In the genomic region with DNA sequence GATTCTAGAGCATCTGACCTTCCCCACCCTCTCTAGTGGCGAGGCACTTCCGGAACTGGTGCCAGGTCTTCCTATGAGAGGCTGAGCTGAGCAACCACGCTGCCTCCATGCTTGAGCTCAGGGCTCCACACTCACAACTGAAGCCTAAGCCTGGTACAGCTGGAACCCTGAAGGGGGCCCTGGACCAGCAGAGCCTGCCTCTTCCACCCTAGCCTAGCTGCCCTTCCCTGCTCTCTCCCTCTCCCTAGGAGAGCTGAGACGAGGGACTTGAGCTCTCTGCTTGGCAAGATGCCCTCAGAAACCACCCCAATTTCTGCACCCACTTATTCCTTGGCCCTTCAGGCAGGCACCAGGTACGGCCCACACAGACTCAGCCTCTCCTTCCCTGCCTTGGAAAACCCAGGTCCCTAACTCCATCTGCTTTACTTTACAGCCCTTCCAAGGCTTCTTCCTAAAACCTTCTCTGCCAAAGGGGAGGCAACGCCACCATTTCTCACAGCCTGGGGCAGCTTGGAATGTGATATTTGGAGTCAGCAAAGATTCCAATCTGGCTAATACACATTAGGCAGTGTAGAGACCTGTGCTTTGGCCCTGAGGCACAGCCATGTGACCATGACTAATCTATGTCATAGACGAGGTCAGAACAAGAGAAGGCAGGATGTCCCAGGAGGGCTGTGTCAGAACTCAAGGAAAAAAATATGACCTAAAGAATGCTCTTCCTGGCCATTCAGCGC, we compare ENCODE assay signal across 9 cellular contexts. TPM values are rescaled to one million over a fixed set of nuclear protein-coding genes. Genes with fewer than 3 reads are reported as not detected.
DNase-seq lines count a peak whose midpoint lies in the region; ATAC-seq and TF ChIP-seq lines count a peak whose summit lies in the region.
"Had no signal": no experiment of that assay in that cellular context is flagged by ENCODE, and none has a peak within 500 bp of the region (broad histone marks: within the 10 kb centered on the region; RNA-seq: fewer than 3 reads in every experiment).

No MANE protein-coding gene starts in this region.

- peaks cover 20 to 33% (median 26%) of the 10 kb centered on the region in 4 donors for H3K4me1 Mint-ChIP-seq in CD4-positive, alpha-beta memory T cell
- peaks cover 24% of the 10 kb centered on the region for H3K4me1 Mint-ChIP-seq in activated naive CD8-positive, alpha-beta T cell treated with anti-CD3 and anti-CD28 coated beads, Interleukin-2, amount 10 ng/mL, durations not matched to agents 7 days and 5 days

- H3K4me3 Mint-ChIP-seq in CD4-positive, alpha-beta memory T cell, result peak overlapping the region in 1 of 8 donors; percentile 40
- H3K4me3 Mint-ChIP-seq in activated naive CD8-positive, alpha-beta T cell treated with anti-CD3 and anti-CD28 coated beads, Interleukin-2, amount 10 ng/mL, durations not matched to agents 7 days and 5 days, result no peak overlapping the region

- peak overlapping the region; percentile 21 to 87 (median 78) for H3K27ac Mint-ChIP-seq in CD4-positive, alpha-beta memory T cell
- H3K27ac Mint-ChIP-seq in activated naive CD8-positive, alpha-beta T cell treated with anti-CD3 and anti-CD28 coated beads, Interleukin-2, amount 10 ng/mL, durations not matched to agents 7 days and 5 days, result peak overlapping the region; percentile 82

- H3K27ac ChIP-seq in CD4-positive, alpha-beta memory T cell (ENCODE audit: low read depth, low read length), result no peak overlapping the region
- H3K27ac ChIP-seq in hepatocyte (peak overlapping the region; percentile 67), subcutaneous abdominal adipose tissue (ENCODE audit: low read depth, low read length) (peak overlapping the region; percentile 34)

- TF ChIP-seq CTCF in hepatocyte (IDR thresholded peaks at IDR 0.05; ENCODE audit: poor library complexity), result no peak

- H3K9me3 ChIP-seq in CD4-positive, alpha-beta memory T cell (ENCODE audit: control insufficient read depth in 1 of 2, low read length in 2 of 2), result no peaks in the 10 kb centered on the region
- H3K9me3 ChIP-seq in hepatocyte (ENCODE audit: low read depth), result no peaks in the 10 kb centered on the region
- H3K9me3 ChIP-seq in subcutaneous abdominal adipose tissue (ENCODE audit: control insufficient read depth in 5 of 5, low read length in 5 of 5), result no peaks in the 10 kb centered on the region

- H4K20me1 ChIP-seq in hepatocyte (ENCODE audit: insufficient read depth, poor library complexity, severe bottlenecking), result no peaks in the 10 kb centered on the region

- peak; percentile 69 for ATAC-seq in HG02798 (IDR thresholded peaks at IDR 0.05; ENCODE audit: poor library complexity, unreplicated experiment)
- ATAC-seq in activated naive CD8-positive, alpha-beta T cell treated with anti-CD3 and anti-CD28 coated beads, Interleukin-2, amount 10 ng/mL, durations not matched to agents 7 days and 5 days (ENCODE audit: low read depth), result peak; percentile 66
- ATAC-seq in GM19467 (IDR thresholded peaks at IDR 0.05; ENCODE audit: unreplicated experiment), result no peak

- peaks cover 10% of the 10 kb centered on the region for H3K36me3 ChIP-seq in CD4-positive, alpha-beta memory T cell (ENCODE audit: insufficient read depth, low read length)
- H3K36me3 ChIP-seq in hepatocyte (replicated peaks; ENCODE audit: insufficient read depth, low read depth) (no peaks in the 10 kb centered on the region), subcutaneous abdominal adipose tissue (ENCODE audit: control insufficient read depth in 5 of 5, insufficient read depth in 5 of 5, low read length in 5 of 5) (peaks cover 0 to 40% (median 28%) of the 10 kb centered on the region in 5 donors)

- no peaks in the 10 kb centered on the region for H3K9me2 ChIP-seq in hepatocyte (replicated peaks; ENCODE audit: insufficient read depth)

- H3K27me3 ChIP-seq in CD4-positive, alpha-beta memory T cell (ENCODE audit: insufficient read depth, low read length), result no peaks in the 10 kb centered on the region
- H3K27me3 ChIP-seq in hepatocyte (no peaks in the 10 kb centered on the region), subcutaneous abdominal adipose tissue (ENCODE audit: control insufficient read depth in 5 of 5, insufficient read depth in 4 of 5, low read length in 5 of 5) (no peaks in the 10 kb centered on the region)

- CTCF ChIA-PET in CD4-positive, alpha-beta memory T cell (lab: Charles Lee; ENCODE audit: partially characterized antibody), result interaction anchor here (1.0 to 1.1 kb wide), 4 partner anchors 9 to 254 kb away, joined by 3 to 5 read pairs (median 4); no protein-coding TSS in a partner anchor

- H3K79me2 ChIP-seq in hepatocyte, result peaks cover 61% of the 10 kb centered on the region

- peak overlapping the region in 1 of 5 donors; percentile 17 for H3K9ac ChIP-seq in subcutaneous abdominal adipose tissue (ENCODE audit: low read length in 5 of 5)

- no peak overlapping the region for H2AFZ ChIP-seq in hepatocyte

- POLR2A ChIA-PET in CD4-positive, alpha-beta memory T cell (lab: Charles Lee; ENCODE audit: partially characterized antibody), result interaction anchor here (1.0 kb wide), 1 partner anchor 19 kb away, joined by 3 read pairs; the partner anchor contains the start of gene COX7A2L
- POLR2A ChIA-PET in activated naive CD8-positive, alpha-beta T cell treated with anti-CD3 and anti-CD28 coated beads, Interleukin-2, amount 10 ng/mL, durations not matched to agents 7 days and 5 days (lab: Charles Lee), result interaction anchor here (0.6 to 0.8 kb wide), 2 partner anchors 20 to 144 kb away, joined by 3 to 6 read pairs; no protein-coding TSS in a partner anchor

- no peak overlapping the region for H3K4me3 ChIP-seq in CD4-positive, alpha-beta memory T cell (ENCODE audit: low read length in 2 of 2)
- H3K4me3 ChIP-seq in hepatocyte (no peak overlapping the region), subcutaneous abdominal adipose tissue (ENCODE audit: low read depth in 1 of 5, low read length in 5 of 5) (no peak overlapping the region)
- H3K4me3 ChIP-seq: lung had no signal

- H3K9me3 Mint-ChIP-seq in CD4-positive, alpha-beta memory T cell, result peaks cover 0 to 13% (median 1%) of the 10 kb centered on the region in 8 donors
- peaks cover under 1% of the 10 kb centered on the region for H3K9me3 Mint-ChIP-seq in activated naive CD8-positive, alpha-beta T cell treated with anti-CD3 and anti-CD28 coated beads, Interleukin-2, amount 10 ng/mL, durations not matched to agents 7 days and 5 days

- peaks cover 16% of the 10 kb centered on the region for H3K4me1 ChIP-seq in CD4-positive, alpha-beta memory T cell (ENCODE audit: insufficient read depth, low read length)
- H3K4me1 ChIP-seq in hepatocyte (ENCODE audit: insufficient read depth) (peaks cover 9% of the 10 kb centered on the region), subcutaneous abdominal adipose tissue (ENCODE audit: control insufficient read depth in 5 of 5, insufficient read depth in 5 of 5, low read length in 5 of 5) (peaks cover 6 to 35% (median 28%) of the 10 kb centered on the region in 5 donors)

- no peaks in the 10 kb centered on the region for H3K27me3 Mint-ChIP-seq in CD4-positive, alpha-beta memory T cell
- H3K27me3 Mint-ChIP-seq in activated naive CD8-positive, alpha-beta T cell treated with anti-CD3 and anti-CD28 coated beads, Interleukin-2, amount 10 ng/mL, durations not matched to agents 7 days and 5 days, result no peaks in the 10 kb centered on the region

- 82% methylated on average over 8 of the region's 8 CpGs for WGBS in hepatocyte (ENCODE audit: low lambda C conversion rate, missing lambda C conversion rate)

- H3K4me2 ChIP-seq in hepatocyte, result no peak overlapping the region

- intact Hi-C loops in CD4-positive, alpha-beta memory T cell (cut with micrococcal nuclease), result no loop called here

- H3K36me3 Mint-ChIP-seq in CD4-positive, alpha-beta memory T cell, result peaks cover 63 to 72% of the 10 kb centered on the region in 2 donors
- peaks cover 56% of the 10 kb centered on the region for H3K36me3 Mint-ChIP-seq in activated naive CD8-positive, alpha-beta T cell treated with anti-CD3 and anti-CD28 coated beads, Interleukin-2, amount 10 ng/mL, durations not matched to agents 7 days and 5 days

- DNase-seq in CD4-positive, alpha-beta memory T cell, result no peak
- no peak for DNase-seq in activated naive CD8-positive, alpha-beta T cell treated with anti-CD3 and anti-CD28 coated beads, Interleukin-2, amount 10 ng/mL, durations not matched to agents 7 days and 5 days
- DNase-seq in hepatocyte (ENCODE audit: low spot score), result peak; percentile 64
- no peak for DNase-seq in stimulated activated CD4-positive, alpha-beta T cell treated with anti-CD3 and anti-CD28 coated beads, Interleukin-4, amount 100 ng/mL, for 24 hours
- DNase-seq in C1 segment of cervical spinal cord (lab: John Stamatoyannopoulos, UW), result no peak

RNA-seq across cellular contexts. Expression of gene COX7A2L, which starts 18.8 kb away (rescaled TPM):
- 10 to 100 TPM; 77.2 to 77.7 TPM for total RNA-seq in CD4-positive, alpha-beta memory T cell
- 100 to 1,000 TPM; 170 to 267 TPM for polyA plus RNA-seq in CD4-positive, alpha-beta memory T cell
- total RNA-seq in activated naive CD8-positive, alpha-beta T cell treated with anti-CD3 and anti-CD28 coated beads, Interleukin-2, amount 10 ng/mL, durations not matched to agents 7 days and 5 days, result 10 to 100 TPM; 88.0 to 92.0 TPM
- 247 and 252 TPM in 2 replicates for total RNA-seq in hepatocyte
- polyA plus RNA-seq in hepatocyte, result 130 and 134 TPM in 2 replicates
